In the genomic region with DNA sequence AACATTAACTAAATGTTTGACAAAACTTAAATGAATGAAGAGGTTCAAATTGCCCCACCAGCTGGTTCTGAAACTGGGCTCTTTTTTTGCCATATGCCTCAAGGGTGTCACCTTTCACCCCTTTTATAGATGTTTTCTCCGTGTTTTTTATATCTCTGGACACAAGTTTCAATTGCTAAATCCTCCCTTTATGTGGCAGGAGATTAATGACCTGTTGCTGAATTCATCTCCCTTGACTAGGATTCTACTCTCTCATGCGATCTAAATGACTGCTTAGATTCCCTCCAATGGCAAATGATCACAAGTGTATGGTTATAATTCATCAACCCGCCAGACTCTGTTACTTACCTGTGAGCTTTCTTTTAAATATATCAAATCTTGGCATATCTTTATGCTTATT, we compare ENCODE assay signal across 29 cellular contexts.
"Had no signal": no experiment of that assay in that cellular context is flagged by ENCODE, and none has a peak within 500 bp of the region (broad histone marks: within the 10 kb centered on the region; RNA-seq: fewer than 3 reads in every experiment).

No MANE protein-coding gene starts in this region.

- DNase-seq: colonic mucosa; cortex of kidney; effector CD8-positive, alpha-beta T cell; effector memory CD8-positive, alpha-beta T cell; endodermal cell; erythroblast; esophagus squamous epithelium; foreskin fibroblast; foreskin melanocyte; gastrocnemius medialis; glutamatergic neuron; head of caudate nucleus; heart right ventricle; hippocampal formation; immature natural killer cell; islet precursor cell; kidney; kidney glomerular epithelial cell; left colon; left lung; left ventricle myocardium superior; lower lobe of right lung; mesenchymal stem cell; mucosa of descending colon; naive B cell had no signal

- H3K27ac Mint-ChIP-seq: dendritic cell treated with granulocyte-macrophage colony-stimulating factor and Interleukin-4, amounts not matched to agents 40 ng/mL and 50 ng/mL, for 4 days; effector memory CD8-positive, alpha-beta T cell; endodermal cell; immature natural killer cell; mesothelial cell of epicardium; naive B cell had no signal

- H3K27me3 ChIP-seq: colonic mucosa, esophagus squamous epithelium, gastrocnemius medialis, heart right ventricle, left lung had no signal

- H3K36me3 Mint-ChIP-seq: immature natural killer cell, mesothelial cell of epicardium, naive B cell had no signal

- H3K36me3 ChIP-seq: colonic mucosa, esophagus squamous epithelium, gastrocnemius medialis, heart right ventricle, left lung, lower lobe of right lung had no signal

- H3K4me1 ChIP-seq: colonic mucosa, esophagus squamous epithelium, gastrocnemius medialis, heart right ventricle, left lung, lower lobe of right lung had no signal

- ATAC-seq: effector memory CD8-positive, alpha-beta T cell; esophagus mucosa; gastrocnemius medialis; heart right ventricle; left colon; left lung; left ventricle myocardium superior; lower lobe of right lung; mucosa of descending colon had no signal

- H3K9me3 Mint-ChIP-seq: endodermal cell, mesothelial cell of epicardium had no signal

- H3K4me3 Mint-ChIP-seq: dendritic cell treated with granulocyte-macrophage colony-stimulating factor and Interleukin-4, amounts not matched to agents 40 ng/mL and 50 ng/mL, for 4 days; effector memory CD8-positive, alpha-beta T cell; endodermal cell; immature natural killer cell; mesothelial cell of epicardium; naive B cell had no signal

- H3K27me3 Mint-ChIP-seq: dendritic cell treated with granulocyte-macrophage colony-stimulating factor and Interleukin-4, amounts not matched to agents 40 ng/mL and 50 ng/mL, for 4 days; effector memory CD8-positive, alpha-beta T cell; naive B cell had no signal

- H3K4me3 ChIP-seq: colonic mucosa, esophagus squamous epithelium, gastrocnemius medialis, heart right ventricle, left lung, lower lobe of right lung, mucosa of descending colon had no signal

- H3K9me3 ChIP-seq: colonic mucosa, esophagus squamous epithelium, gastrocnemius medialis, left lung, lower lobe of right lung, mucosa of descending colon had no signal

- H3K27ac ChIP-seq: colonic mucosa, epithelial cell of prostate, esophagus squamous epithelium, gastrocnemius medialis, heart right ventricle, left lung, lower lobe of right lung had no signal

- H3K4me1 Mint-ChIP-seq: immature natural killer cell, naive B cell had no signal
